ENCODE assay signal across 1 cellular context in genomic region chr17:41678411-41678906, GRCh38.
TF ChIP-seq lines count a peak whose summit lies in the region.

No MANE protein-coding gene starts in this region.

TF ChIP-seq in K562, 482 proteins besides CTCF, POLR2A, EP300 and RAD21 (continued from another document and continues in another):
- 0 out of 2 replicates have a peak, but pooled peaks have one; percentile 47 for TF ChIP-seq ZNF511 (CRISPR knock-in tag; IDR thresholded peaks at IDR 0.05)
- peak; percentile 44; the same call in 1 of the 2 replicates for TF ChIP-seq SP1 (CRISPR knock-in tag; IDR thresholded peaks at IDR 0.05)
- no peak for TF ChIP-seq SIN3B (IDR thresholded peaks at IDR 0.05; ENCODE audit: low read depth)
- TF ChIP-seq ZNF175 (CRISPR knock-in tag; IDR thresholded peaks at IDR 0.05; ENCODE audit: low read depth): no peak
- no peak for TF ChIP-seq HES1 (IDR thresholded peaks at IDR 0.05; ENCODE audit: low read depth)
- TF ChIP-seq ZNF143 (CRISPR knock-in tag; IDR thresholded peaks at IDR 0.05): no peak
- peak in 1 of 3 experiments; percentile 45 for TF ChIP-seq YY1 (IDR thresholded peaks at IDR 0.05; ENCODE audit: borderline replicate concordance in 1 of 3, control insufficient read depth in 1 of 3, extremely low read depth in 1 of 3, insufficient read depth in 3 of 3, insufficient read length in 1 of 3, insufficient replicate concordance in 2 of 3, low read depth in 1 of 3, low read length in 2 of 3)
- TF ChIP-seq ZFP91 (CRISPR knock-in tag; IDR thresholded peaks at IDR 0.05): no peak
- TF ChIP-seq SLC30A9 (CRISPR knock-in tag; IDR thresholded peaks at IDR 0.05): no peak
- peak; percentile 96 for TF ChIP-seq ZNF3 (CRISPR knock-in tag; IDR thresholded peaks at IDR 0.05)
- TF ChIP-seq TFAP4 (CRISPR knock-in tag; IDR thresholded peaks at IDR 0.05; ENCODE audit: borderline replicate concordance): peak; percentile 61
- peak; percentile 96 for TF ChIP-seq ZNF347 (CRISPR knock-in tag; IDR thresholded peaks at IDR 0.05; ENCODE audit: low read depth)
- TF ChIP-seq MYNN (IDR thresholded peaks at IDR 0.05): peak; percentile 85
- no peak for TF ChIP-seq MYNN (CRISPR knock-in tag; IDR thresholded peaks at IDR 0.05)
- TF ChIP-seq ZNF609 (CRISPR knock-in tag; IDR thresholded peaks at IDR 0.05; ENCODE audit: borderline replicate concordance): no peak
- TF ChIP-seq PHTF2 (CRISPR knock-in tag; IDR thresholded peaks at IDR 0.05): peak; percentile 93; the same call in 1 of the 2 replicates
- no peak for TF ChIP-seq POLR3A (IDR thresholded peaks at IDR 0.05; ENCODE audit: borderline replicate concordance, extremely low read depth, insufficient read depth, insufficient read length)
- peak; percentile 90 for TF ChIP-seq NCOA4 (IDR thresholded peaks at IDR 0.05; ENCODE audit: partially characterized antibody)
- no peak for TF ChIP-seq NFATC3 (IDR thresholded peaks at IDR 0.05)
- TF ChIP-seq DEAF1 (CRISPR knock-in tag; IDR thresholded peaks at IDR 0.05): peak; percentile 92
- TF ChIP-seq MECOM (CRISPR knock-in tag; IDR thresholded peaks at IDR 0.05): no peak
- no peak for TF ChIP-seq ZNF449 (CRISPR knock-in tag; IDR thresholded peaks at IDR 0.05)
- no peak for TF ChIP-seq USF1 (CRISPR knock-in tag; IDR thresholded peaks at IDR 0.05)
- TF ChIP-seq HDAC6 (IDR thresholded peaks at IDR 0.05; ENCODE audit: low read depth, low read length): no peak
- TF ChIP-seq KLF10 (CRISPR knock-in tag; IDR thresholded peaks at IDR 0.05): peak; percentile 99
- no peak for TF ChIP-seq ATF3 (IDR thresholded peaks at IDR 0.05)
- TF ChIP-seq ATF3 (CRISPR knock-in tag; conservative IDR thresholded peaks at IDR 0.05): peak; percentile 77
- no peak for TF ChIP-seq TFAM (CRISPR knock-in tag; conservative IDR thresholded peaks at IDR 0.05)
- no peak for TF ChIP-seq ZBTB49 (CRISPR knock-in tag; IDR thresholded peaks at IDR 0.05; ENCODE audit: borderline replicate concordance)
- TF ChIP-seq CBX2 (IDR thresholded peaks at IDR 0.05; ENCODE audit: insufficient read depth, low read length, poor library complexity, severe bottlenecking): no peak
- peak; percentile 96 for TF ChIP-seq KDM5B (IDR thresholded peaks at IDR 0.05; ENCODE audit: insufficient replicate concordance, low read depth, low read length)
- no peak for TF ChIP-seq FOS (IDR thresholded peaks at IDR 0.05; ENCODE audit: extremely low read depth, insufficient read length)
- TF ChIP-seq ASH1L (IDR thresholded peaks at IDR 0.05; ENCODE audit: borderline replicate concordance, low read depth, partially characterized antibody): peak; percentile 60
- no peak for TF ChIP-seq ARID1B (IDR thresholded peaks at IDR 0.05)
- 0 out of 2 replicates have a peak, but pooled peaks have one; percentile 35 for TF ChIP-seq EGR1 (conservative IDR thresholded peaks at IDR 0.05)
- TF ChIP-seq E2F1 (CRISPR knock-in tag; IDR thresholded peaks at IDR 0.05): no peak; the same call in 1 of the 2 replicates
- no peak for TF ChIP-seq SAFB2 (IDR thresholded peaks at IDR 0.05; ENCODE audit: borderline replicate concordance, low read depth, low read length, severe bottlenecking)
- no peak for TF ChIP-seq PTRF (tag; IDR thresholded peaks at IDR 0.05)
- TF ChIP-seq HLTF (IDR thresholded peaks at IDR 0.05): 0 out of 2 replicates have a peak, but pooled peaks have one; percentile 8
- TF ChIP-seq ADNP (tag; IDR thresholded peaks at IDR 0.05): peak; percentile 11; the same call in 1 of the 2 replicates
- TF ChIP-seq TEAD4 (IDR thresholded peaks at IDR 0.05; ENCODE audit: low read length): peak; percentile 88
- no peak for TF ChIP-seq TEAD4 (CRISPR knock-in tag; IDR thresholded peaks at IDR 0.05; ENCODE audit: borderline replicate concordance)
- TF ChIP-seq CTBP1 (IDR thresholded peaks at IDR 0.05; ENCODE audit: borderline replicate concordance): no peak
- peak; percentile 99 for TF ChIP-seq CHCHD3 (CRISPR knock-in tag; IDR thresholded peaks at IDR 0.05)
- no peak for TF ChIP-seq DIDO1 (tag; IDR thresholded peaks at IDR 0.05; ENCODE audit: low read depth)
